ENCODE assay signal across 8 cellular contexts in genomic region chr7:140696024-140696678, GRCh38. TPM values are rescaled to one million over a fixed set of nuclear protein-coding genes. Genes with fewer than 3 reads are reported as not detected.
A peak's percentile ranks its signal among the peaks of the same experiment; 100 is the strongest.
DNase-seq lines count a peak whose midpoint lies in the region; ATAC-seq, FAIRE-seq and TF ChIP-seq lines count a peak whose summit lies in the region.

No MANE protein-coding gene starts in this region.

- CTCF ChIA-PET in HepG2 (lab: Yijun Ruan, JAX; ENCODE audit: low intra/inter-chr PET ratio, low total read pairs): no interaction called here

- H3K27ac ChIP-seq in HepG2 (ENCODE audit: extremely low read length, insufficient read depth, low read length): peak overlapping the region; percentile 81

- in situ Hi-C loops in GM13977 (cut with MboI; ENCODE audit: low pct_unique_long_range_greater_than_20kb, low sequenced_read_pairs, unreplicated experiment): no loop called here
- in situ Hi-C loops in HepG2 (cut with HindIII; ENCODE audit: extremely low pct_ligation_motif_present, low pct_unique_long_range_greater_than_20kb): loop anchor here (25.0 kb wide), 1 partner anchor 316 kb away; the partner anchor contains the start of gene MRPS33

- H3K9ac ChIP-seq in HepG2 (ENCODE audit: insufficient read depth, low read depth, low read length): peak overlapping the region; percentile 84

- TF ChIP-seq EP300 in HepG2 (IDR thresholded peaks at IDR 0.05; ENCODE audit: low read depth in 2 of 2, low read length in 2 of 2): no peak
- TF ChIP-seq EP300 in HepG2 (CRISPR knock-in tag; IDR thresholded peaks at IDR 0.05; ENCODE audit: borderline replicate concordance): no peak

- BruUV-seq in HepG2 (replicated peaks; lab: Mats Ljungman, UMichigan): TSS peak; percentile 75

- H2AFZ ChIP-seq in HepG2 (ENCODE audit: low read length): no peak overlapping the region

- H3K9me3 ChIP-seq in HepG2 (ENCODE audit: low read length): no peaks in the 10 kb centered on the region

- intact Hi-C loops in dendritic cell treated with granulocyte-macrophage colony-stimulating factor and Interleukin-4, amounts not matched to agents 40 ng/mL and 50 ng/mL, for 4 days (cut with micrococcal nuclease): loop anchor here (2.0 to 10.0 kb wide), 3 partner anchors 19 to 319 kb away; partner anchors contain the start of genes BRAF and MRPS33
- intact Hi-C loops in HepG2 (cut with micrococcal nuclease; ENCODE audit: unreplicated experiment): no loop called here

- POLR2A ChIA-PET in HepG2 (lab: Yijun Ruan, JAX): interaction anchor here (0.6 to 1.1 kb wide), 7 partner anchors 10 to 1460 kb away, joined by 3 to 6 read pairs (median 4); partner anchors contain the start of gene ADCK2

- peak overlapping the region; percentile 93 for H3K4me2 ChIP-seq in HepG2 (ENCODE audit: low read depth, low read length)

- no peak for TF ChIP-seq RAD21 in HepG2 (CRISPR knock-in tag; IDR thresholded peaks at IDR 0.05)

- peak overlapping the region; percentile 98 for H3K27ac Mint-ChIP-seq in dendritic cell treated with granulocyte-macrophage colony-stimulating factor and Interleukin-4, amounts not matched to agents 40 ng/mL and 50 ng/mL, for 4 days

- H3K79me2 ChIP-seq in HepG2 (ENCODE audit: insufficient read depth, low read length): peaks cover 34% of the 10 kb centered on the region

- ATAC-seq in activated CD4-positive, CD25-positive, alpha-beta regulatory T cell treated with anti-CD3 and anti-CD28 coated beads, Interleukin-2, amount 50 U/mL, for 24 hours: peak; percentile 4 to 6
- ATAC-seq in HepG2: no peak
- ATAC-seq in GM21786 (IDR thresholded peaks at IDR 0.05; ENCODE audit: unreplicated experiment): no peak

- peak; percentile 80 for DNase-seq in 8988T
- peak; percentile 95 for DNase-seq in GM13977 (ENCODE audit: low spot score)
- peak; percentile 97 for DNase-seq in NAMALWA (ENCODE audit: low spot score)
- DNase-seq in HepG2 (ENCODE audit: low spot score): peak; percentile 81
- peak; percentile 92 to 93 for DNase-seq in stimulated activated CD4-positive, alpha-beta T cell treated with anti-CD3 and anti-CD28 coated beads, Interleukin-2, amount 100 ng/mL, for 48 hours

- H3K4me1 ChIP-seq in HepG2 (ENCODE audit: insufficient read depth, low read length): peaks cover 28% of the 10 kb centered on the region

- peak overlapping the region; percentile 74 to 96 (median 80) for H3K4me3 ChIP-seq in HepG2 (replicated peaks in 1 of 3; ENCODE audit: insufficient read depth in 1 of 3, low read depth in 2 of 3, low read length in 3 of 3)

- H3K27me3 ChIP-seq in HepG2 (ENCODE audit: control insufficient read depth in 1 of 2, insufficient read depth in 2 of 2, low read length in 2 of 2): no peaks in the 10 kb centered on the region; a peak in 1 of 5 replicates

- TF ChIP-seq CTCF in GM13977 (IDR thresholded peaks at IDR 0.05; ENCODE audit: extremely low read depth, insufficient read depth, missing control alignments): no peak
- no peak for TF ChIP-seq CTCF in HepG2 (CRISPR knock-in tag; IDR thresholded peaks at IDR 0.05)

- H3K4me3 Mint-ChIP-seq in dendritic cell treated with granulocyte-macrophage colony-stimulating factor and Interleukin-4, amounts not matched to agents 40 ng/mL and 50 ng/mL, for 4 days: peak overlapping the region; percentile 94

- H4K20me1 ChIP-seq in HepG2 (ENCODE audit: insufficient read depth, low read length): 0 out of 2 replicates have a peak, but pooled peaks cover 10% of the 10 kb centered on the region

- WGBS in HepG2 (ENCODE audit: low lambda C conversion rate): 63% methylated on average over 15 of the region's 23 CpGs

- H3K36me3 ChIP-seq in HepG2 (replicated peaks in 1 of 2; ENCODE audit: control insufficient read depth in 1 of 2, insufficient read depth in 2 of 2, low read length in 2 of 2): peaks cover 0 to 3% of the 10 kb centered on the region in 2 experiments; a peak in 2 of 5 replicates

- H3K4me1 Mint-ChIP-seq in dendritic cell treated with granulocyte-macrophage colony-stimulating factor and Interleukin-4, amounts not matched to agents 40 ng/mL and 50 ng/mL, for 4 days (ENCODE audit: low read depth): peaks cover 35% of the 10 kb centered on the region

- no peak for FAIRE-seq in HepG2 (lab: Jason Lieb, UNC)

- no peak for TF ChIP-seq POLR2A in HepG2 (IDR thresholded peaks at IDR 0.05; ENCODE audit: insufficient read depth in 1 of 2, low read depth in 2 of 2, low read length in 2 of 2)

- H3K9me3 Mint-ChIP-seq in dendritic cell treated with granulocyte-macrophage colony-stimulating factor and Interleukin-4, amounts not matched to agents 40 ng/mL and 50 ng/mL, for 4 days: no peaks in the 10 kb centered on the region

- H3K36me3 Mint-ChIP-seq in dendritic cell treated with granulocyte-macrophage colony-stimulating factor and Interleukin-4, amounts not matched to agents 40 ng/mL and 50 ng/mL, for 4 days (ENCODE audit: low read depth): peaks cover 45% of the 10 kb centered on the region

- H3K27me3 Mint-ChIP-seq in dendritic cell treated with granulocyte-macrophage colony-stimulating factor and Interleukin-4, amounts not matched to agents 40 ng/mL and 50 ng/mL, for 4 days: no peaks in the 10 kb centered on the region

RNA-seq across cellular contexts. Expression of gene NDUFB2, which starts 0.4 kb away (rescaled TPM):
- total RNA-seq in HepG2 (2016; rRNA removed; fragmentation: Illumina TruSeq; extraction: Trizol): 221 and 276 TPM in 2 replicates
- total RNA-seq in HepG2 (2016; cell fraction: cytosol; rRNA removed; fragmentation: Illumina TruSeq; extraction: Trizol; ENCODE audit: low read depth): 157 and 214 TPM in 2 replicates
- total RNA-seq in HepG2 (2016; cell fraction: insoluble cytoplasmic fraction; rRNA removed; fragmentation: Illumina TruSeq; extraction: Trizol): 236 and 320 TPM in 2 replicates
- total RNA-seq in HepG2 (2016; cell fraction: membrane; rRNA removed; fragmentation: Illumina TruSeq; extraction: Trizol): 201 and 247 TPM in 2 replicates
- 67.5 and 90.6 TPM in 2 replicates for total RNA-seq in HepG2 (2016; cell fraction: nucleus; rRNA removed; fragmentation: Illumina TruSeq; extraction: Trizol)
- 191 and 206 TPM in 2 replicates for polyA plus RNA-seq in HepG2 (2011; rRNA removed)
- 340 and 406 TPM in 2 replicates for polyA plus RNA-seq in HepG2 (2011; cell fraction: cytosol; rRNA removed)
- 77.0 and 82.4 TPM in 2 replicates for polyA plus RNA-seq in HepG2 (2011; cell fraction: nucleus; rRNA removed)
- 92.9 and 110 TPM in 2 replicates for polyA plus RNA-seq in HepG2 (2012)
- polyA plus RNA-seq in HepG2 (2016; cell fraction: cytosol; fragmentation: Illumina TruSeq; extraction: Trizol; ENCODE audit: low read depth): 164 and 220 TPM in 2 replicates
- polyA plus RNA-seq in HepG2 (2016; cell fraction: insoluble cytoplasmic fraction; fragmentation: Illumina TruSeq; extraction: Trizol; ENCODE audit: low read depth): 232 and 255 TPM in 2 replicates
- 160 and 191 TPM in 2 replicates for polyA plus RNA-seq in HepG2 (2016; cell fraction: membrane; fragmentation: Illumina TruSeq; extraction: Trizol; ENCODE audit: low read depth)
- polyA plus RNA-seq in HepG2 (2016; cell fraction: nucleus; fragmentation: Illumina TruSeq; extraction: Trizol; ENCODE audit: insufficient read depth, low read depth): 139 and 150 TPM in 2 replicates
- polyA minus RNA-seq in HepG2 (2011; rRNA and poly(A)+ RNA removed; ENCODE audit: low replicate concordance): 49.6 and 83.1 TPM in 2 replicates
- polyA minus RNA-seq in HepG2 (2011; cell fraction: cytosol; rRNA and poly(A)+ RNA removed): 18.0 and 25.3 TPM in 2 replicates
- polyA minus RNA-seq in HepG2 (2011; cell fraction: nucleus; rRNA and poly(A)+ RNA removed): 15.2 and 16.7 TPM in 2 replicates

RNA-seq across cellular contexts. Expression of gene ADCK2, which starts 23.4 kb away (rescaled TPM):
- 13.0 and 18.8 TPM in 2 replicates for total RNA-seq in HepG2 (2016; rRNA removed; fragmentation: Illumina TruSeq; extraction: Trizol)
- total RNA-seq in HepG2 (2016; cell fraction: cytosol; rRNA removed; fragmentation: Illumina TruSeq; extraction: Trizol; ENCODE audit: low read depth): 11.3 and 12.9 TPM in 2 replicates
- total RNA-seq in HepG2 (2016; cell fraction: insoluble cytoplasmic fraction; rRNA removed; fragmentation: Illumina TruSeq; extraction: Trizol): 12.9 and 17.0 TPM in 2 replicates
- 21.8 and 27.4 TPM in 2 replicates for total RNA-seq in HepG2 (2016; cell fraction: membrane; rRNA removed; fragmentation: Illumina TruSeq; extraction: Trizol)
- 9.9 and 12.3 TPM in 2 replicates for total RNA-seq in HepG2 (2016; cell fraction: nucleus; rRNA removed; fragmentation: Illumina TruSeq; extraction: Trizol)
- 8.6 and 11.0 TPM in 2 replicates for polyA plus RNA-seq in HepG2 (2011; rRNA removed)
- polyA plus RNA-seq in HepG2 (2011; cell fraction: cytosol; rRNA removed): 9.4 and 11.4 TPM in 2 replicates
- polyA plus RNA-seq in HepG2 (2011; cell fraction: nucleus; rRNA removed): 6.0 and 7.4 TPM in 2 replicates
- polyA plus RNA-seq in HepG2 (2012): 9.1 and 12.8 TPM in 2 replicates
- polyA plus RNA-seq in HepG2 (2016; cell fraction: cytosol; fragmentation: Illumina TruSeq; extraction: Trizol; ENCODE audit: low read depth): 8.4 and 11.6 TPM in 2 replicates
- 12.7 and 13.0 TPM in 2 replicates for polyA plus RNA-seq in HepG2 (2016; cell fraction: insoluble cytoplasmic fraction; fragmentation: Illumina TruSeq; extraction: Trizol; ENCODE audit: low read depth)
- 14.0 and 16.5 TPM in 2 replicates for polyA plus RNA-seq in HepG2 (2016; cell fraction: membrane; fragmentation: Illumina TruSeq; extraction: Trizol; ENCODE audit: low read depth)
- 12.7 and 15.1 TPM in 2 replicates for polyA plus RNA-seq in HepG2 (2016; cell fraction: nucleus; fragmentation: Illumina TruSeq; extraction: Trizol; ENCODE audit: insufficient read depth, low read depth)
- polyA minus RNA-seq in HepG2 (2011; rRNA and poly(A)+ RNA removed; ENCODE audit: low replicate concordance): 16.6 and 21.9 TPM in 2 replicates
- polyA minus RNA-seq in HepG2 (2011; cell fraction: cytosol; rRNA and poly(A)+ RNA removed): 6.9 and 9.1 TPM in 2 replicates
- 5.5 and 6.8 TPM in 2 replicates for polyA minus RNA-seq in HepG2 (2011; cell fraction: nucleus; rRNA and poly(A)+ RNA removed)

RNA-seq across cellular contexts. Expression of gene DENND2A, which starts 55.5 kb away (rescaled TPM):
- not detected in 2 replicates for total RNA-seq in HepG2 (2016; rRNA removed; fragmentation: Illumina TruSeq; extraction: Trizol)
- 0.09 and 0.10 TPM in 2 replicates for total RNA-seq in HepG2 (2016; cell fraction: cytosol; rRNA removed; fragmentation: Illumina TruSeq; extraction: Trizol; ENCODE audit: low read depth)
- total RNA-seq in HepG2 (2016; cell fraction: insoluble cytoplasmic fraction; rRNA removed; fragmentation: Illumina TruSeq; extraction: Trizol): not detected in 2 replicates
- not detected in 2 replicates for total RNA-seq in HepG2 (2016; cell fraction: membrane; rRNA removed; fragmentation: Illumina TruSeq; extraction: Trizol)
- not detected in 2 replicates for total RNA-seq in HepG2 (2016; cell fraction: nucleus; rRNA removed; fragmentation: Illumina TruSeq; extraction: Trizol)
- 0.12 TPM in 1 of 2 replicates, not detected in the other for polyA plus RNA-seq in HepG2 (2011; rRNA removed)
- polyA plus RNA-seq in HepG2 (2011; cell fraction: cytosol; rRNA removed): 0.05 TPM in 1 of 2 replicates, not detected in the other
- polyA plus RNA-seq in HepG2 (2011; cell fraction: nucleus; rRNA removed): not detected in 2 replicates
- 0.04 and 0.13 TPM in 2 replicates for polyA plus RNA-seq in HepG2 (2012)
- 0.02 TPM in 1 of 2 replicates, not detected in the other for polyA plus RNA-seq in HepG2 (2016; cell fraction: cytosol; fragmentation: Illumina TruSeq; extraction: Trizol; ENCODE audit: low read depth)
- not detected in 2 replicates for polyA plus RNA-seq in HepG2 (2016; cell fraction: insoluble cytoplasmic fraction; fragmentation: Illumina TruSeq; extraction: Trizol; ENCODE audit: low read depth)
- not detected in 2 replicates for polyA plus RNA-seq in HepG2 (2016; cell fraction: membrane; fragmentation: Illumina TruSeq; extraction: Trizol; ENCODE audit: low read depth)
- polyA plus RNA-seq in HepG2 (2016; cell fraction: nucleus; fragmentation: Illumina TruSeq; extraction: Trizol; ENCODE audit: insufficient read depth, low read depth): not detected in 2 replicates
- polyA minus RNA-seq in HepG2 (2011; rRNA and poly(A)+ RNA removed; ENCODE audit: low replicate concordance): not detected in 2 replicates
- polyA minus RNA-seq in HepG2 (2011; cell fraction: cytosol; rRNA and poly(A)+ RNA removed): not detected in 2 replicates
- not detected in 2 replicates for polyA minus RNA-seq in HepG2 (2011; cell fraction: nucleus; rRNA and poly(A)+ RNA removed)

Comparison
In these comparisons a context has a peak if more than half of its experiments do, and no peak if none do; other contexts are left out.
1. ATAC-seq: peak in activated CD4-positive, CD25-positive, alpha-beta regulatory T cell treated with anti-CD3 and anti-CD28 coated beads, Interleukin-2, amount 50 U/mL, for 24 hours (2 of 2); none in HepG2 (single experiment) and GM21786 (single experiment).
2. Peak in every context shown above with its lines, with median percentiles within 50 percentile points of each other: DNase-seq.